In genomic region chr1:112406771-112407170, GRCh38 we compare ENCODE assay signal across 24 cellular contexts.
"Had no signal": no experiment of that assay in that cellular context is flagged by ENCODE, and none has a peak within 500 bp of the region (broad histone marks: within the 10 kb centered on the region; RNA-seq: fewer than 3 reads in every experiment).

No MANE protein-coding gene starts in this region.

- H3K36me3 ChIP-seq: lower lobe of right lung, right lobe of liver, thoracic aorta, tibial nerve had no signal

- H3K4me3 Mint-ChIP-seq: endodermal cell; immature natural killer cell; memory B cell; natural killer cell; stimulated activated naive B cell treated with anti-CD40 and anti-IgM and Interleukin-4, amounts not matched to agents 10 μg/mL and 1 μg/mL and 100 μg/mL, for 72 hours; stimulated activated naive CD8-positive, alpha-beta T cell treated with anti-CD3 and anti-CD28 coated beads, Interleukin-15, Interleukin-2, amounts not matched to agents 100 ng/mL and 50 ng/mL, for 24 hours had no signal

- H3K27me3 ChIP-seq: dorsolateral prefrontal cortex, right lobe of liver, tibial nerve, upper lobe of right lung, uterus had no signal

- H3K4me1 Mint-ChIP-seq: immature natural killer cell, natural killer cell had no signal

- DNase-seq: dorsolateral prefrontal cortex; effector CD4-positive, alpha-beta T cell; endodermal cell; hypothalamus; immature natural killer cell; islet precursor cell; left ventricle myocardium superior; lower lobe of right lung; natural killer cell; occipital lobe; right lobe of liver; small intestine; stimulated activated CD4-positive, alpha-beta T cell treated with anti-CD3 and anti-CD28 coated beads, Interleukin-15, amount 100 ng/mL, for 24 hours; stimulated activated CD4-positive, alpha-beta T cell treated with anti-CD3 and anti-CD28 coated beads, Interleukin-2, amount 100 ng/mL, for 48 hours; stimulated activated naive B cell treated with anti-CD40 and anti-IgM and Interleukin-4, amounts not matched to agents 10 μg/mL and 1 μg/mL and 100 μg/mL, for 72 hours; upper lobe of right lung; uterus had no signal

- H3K4me1 ChIP-seq: parathyroid adenoma, right lobe of liver, upper lobe of right lung had no signal

- H3K27ac ChIP-seq: dorsolateral prefrontal cortex, epithelial cell of prostate, lower lobe of right lung, parathyroid adenoma, right lobe of liver, thoracic aorta, upper lobe of right lung, uterus had no signal

- H3K9me3 Mint-ChIP-seq: endodermal cell; immature natural killer cell; memory B cell; natural killer cell; stimulated activated naive B cell treated with anti-CD40 and anti-IgM and Interleukin-4, amounts not matched to agents 10 μg/mL and 1 μg/mL and 100 μg/mL, for 72 hours; stimulated activated naive CD8-positive, alpha-beta T cell treated with anti-CD3 and anti-CD28 coated beads, Interleukin-15, Interleukin-2, amounts not matched to agents 100 ng/mL and 50 ng/mL, for 24 hours had no signal

- H3K9me3 ChIP-seq: lower lobe of right lung, right lobe of liver, thoracic aorta, tibial nerve, upper lobe of right lung, uterus had no signal

- H3K4me3 ChIP-seq: dorsolateral prefrontal cortex, lower lobe of right lung, right lobe of liver, thoracic aorta, tibial nerve, upper lobe of right lung, uterus had no signal

- H3K36me3 Mint-ChIP-seq: immature natural killer cell; memory B cell; natural killer cell; stimulated activated naive B cell treated with anti-CD40 and anti-IgM and Interleukin-4, amounts not matched to agents 10 μg/mL and 1 μg/mL and 100 μg/mL, for 72 hours had no signal

- H3K27ac Mint-ChIP-seq: immature natural killer cell; memory B cell; natural killer cell; progenitor cell of endocrine pancreas; stimulated activated naive B cell treated with anti-CD40 and anti-IgM and Interleukin-4, amounts not matched to agents 10 μg/mL and 1 μg/mL and 100 μg/mL, for 72 hours; stimulated activated naive CD8-positive, alpha-beta T cell treated with anti-CD3 and anti-CD28 coated beads, Interleukin-15, Interleukin-2, amounts not matched to agents 100 ng/mL and 50 ng/mL, for 24 hours had no signal

- H3K27me3 Mint-ChIP-seq: memory B cell; progenitor cell of endocrine pancreas; stimulated activated naive B cell treated with anti-CD40 and anti-IgM and Interleukin-4, amounts not matched to agents 10 μg/mL and 1 μg/mL and 100 μg/mL, for 72 hours; stimulated activated naive CD8-positive, alpha-beta T cell treated with anti-CD3 and anti-CD28 coated beads, Interleukin-15, Interleukin-2, amounts not matched to agents 100 ng/mL and 50 ng/mL, for 24 hours had no signal
